8 cellular contexts compared by ENCODE assay signal in genomic region chr22:31943976-31944699, GRCh38. TPM values are rescaled to one million over a fixed set of nuclear protein-coding genes. Genes with fewer than 3 reads are reported as not detected.
DNase-seq lines count a peak whose midpoint lies in the region; ATAC-seq and TF ChIP-seq lines count a peak whose summit lies in the region.

Gene YWHAH, plus strand, starts transcription at chr22:31944535. Its CDS starts 199 bp downstream, at chr22:31944734.

- H3K27me3 Mint-ChIP-seq in T-helper 2 cell treated with Interferon-gamma antibody and Interleukin-4, amounts not matched to agents 5 μg/mL and 100 μg/mL, for 36 hours (ENCODE audit: low read depth): no peaks in the 10 kb centered on the region

- ATAC-seq in HG02852 (IDR thresholded peaks at IDR 0.05; ENCODE audit: unreplicated experiment) (peak; percentile 58), aorta (ENCODE audit: low FRiP score) (peak; percentile 97)

- peaks cover 15% of the 10 kb centered on the region for H3K36me3 Mint-ChIP-seq in T-helper 2 cell treated with Interferon-gamma antibody and Interleukin-4, amounts not matched to agents 5 μg/mL and 100 μg/mL, for 36 hours (ENCODE audit: low read depth)

- in situ Hi-C loops in GM13977 (cut with MboI; ENCODE audit: low pct_unique_long_range_greater_than_20kb, low sequenced_read_pairs, unreplicated experiment): loop anchor here (10.0 kb wide), 1 partner anchor 279 kb away; the partner anchor contains the start of gene PISD

- peak within 1 kb of the TSS; percentile 97 for H3K27ac Mint-ChIP-seq in T-helper 2 cell treated with Interferon-gamma antibody and Interleukin-4, amounts not matched to agents 5 μg/mL and 100 μg/mL, for 36 hours

- intact Hi-C loops in ascending aorta (cut with DNase I): loop anchor here (1.0 to 10.0 kb wide), 4 partner anchors 13 to 279 kb away; partner anchors contain the start of gene PISD
- intact Hi-C loops in aorta (cut with DNase I): loop anchor here in 1 of 2 donors (2.0 kb wide), 1 partner anchor 27 kb away; no protein-coding TSS in a partner anchor

- H3K4me3 Mint-ChIP-seq in T-helper 2 cell treated with Interferon-gamma antibody and Interleukin-4, amounts not matched to agents 5 μg/mL and 100 μg/mL, for 36 hours: peak within 1 kb of the TSS; percentile 94

- H3K4me3 ChIP-seq in ascending aorta (peak within 1 kb of the TSS; percentile 83 to 98), aorta (ENCODE audit: low read length in 2 of 2) (peak within 1 kb of the TSS; percentile 68 to 93)

- H3K27me3 ChIP-seq in ascending aorta: no peaks in the 10 kb centered on the region
- no peaks in the 10 kb centered on the region for H3K27me3 ChIP-seq in aorta (ENCODE audit: control insufficient read depth in 1 of 2, insufficient read depth in 2 of 2, low read length in 1 of 2)

- H3K4me1 ChIP-seq in ascending aorta (peaks cover 0 to 3% of the 10 kb centered on the region in 2 donors), aorta (ENCODE audit: control insufficient read depth in 1 of 2, insufficient read depth in 2 of 2, low read length in 2 of 2) (peaks cover 0 to 3% of the 10 kb centered on the region in 2 donors)

- no peaks in the 10 kb centered on the region for H3K9me3 Mint-ChIP-seq in T-helper 2 cell treated with Interferon-gamma antibody and Interleukin-4, amounts not matched to agents 5 μg/mL and 100 μg/mL, for 36 hours

- H3K9me3 ChIP-seq in ascending aorta (no peaks in the 10 kb centered on the region), aorta (ENCODE audit: control insufficient read depth, low read length) (no peaks in the 10 kb centered on the region)

- TF ChIP-seq CTCF in GM13977 (IDR thresholded peaks at IDR 0.05; ENCODE audit: extremely low read depth, insufficient read depth, missing control alignments) (no peak), ascending aorta (IDR thresholded peaks at IDR 0.05) (peak in 1 of 3 experiments; percentile 22)

- H3K27ac ChIP-seq in ascending aorta (peak within 1 kb of the TSS; percentile 95 to 99), aorta (ENCODE audit: low read depth in 1 of 2, low read length in 2 of 2) (peak within 1 kb of the TSS; percentile 83 to 94)

- peaks cover 12% of the 10 kb centered on the region for H3K4me1 Mint-ChIP-seq in T-helper 2 cell treated with Interferon-gamma antibody and Interleukin-4, amounts not matched to agents 5 μg/mL and 100 μg/mL, for 36 hours (ENCODE audit: low read depth)

- DNase-seq in GM13977 (ENCODE audit: low spot score) (peak; percentile 99), NCI-H1694 treated with DMSO at 0.1 percent for 48 hours (lab: John Stamatoyannopoulos, UW) (peak; percentile 83), ascending aorta (ENCODE audit: low spot score in 2 of 2) (peak; percentile 70 to 96), hepatic stellate cell (ENCODE audit: low spot score) (peak; percentile 95), renal cortical epithelial cell (ENCODE audit: low read depth) (peak; percentile 58), aorta (peak; percentile 97 to 99)
- peak; percentile 90 for DNase-seq in T-helper 2 cell treated with Interferon-gamma antibody and Interleukin-4, amounts not matched to agents 5 μg/mL and 100 μg/mL, for 36 hours (ENCODE audit: low spot score)

- H3K36me3 ChIP-seq in ascending aorta: peaks cover 0 to under 1% of the 10 kb centered on the region in 2 donors
- H3K36me3 ChIP-seq in aorta (ENCODE audit: control insufficient read depth in 1 of 2, insufficient read depth in 2 of 2, low read length in 1 of 2): no peaks in the 10 kb centered on the region

- 0 to 1% methylated on average over 55 to 86 of the region's 86 CpGs for WGBS in aorta, 2 donors

RNA-seq across cellular contexts. Expression of gene YWHAH, which starts in this region (rescaled TPM):
- 139 TPM for total RNA-seq in ascending aorta
- 138 and 224 TPM in 2 replicates for total RNA-seq in renal cortical epithelial cell
- 100 to 1,000 TPM; 207 to 538 TPM for total RNA-seq in aorta
- polyA plus RNA-seq in aorta: 100 to 1,000 TPM in 1 of 2 donors, 10 to 100 TPM in 1; 82.8 to 179 TPM

Comparison
In these comparisons a context has a peak if more than half of its experiments do, and no peak if none do; other contexts are left out.
1. Peak in every context shown above with its lines: DNase-seq, ATAC-seq, H3K4me3 ChIP-seq and H3K27ac ChIP-seq.